21 cellular contexts compared by ENCODE assay signal in the genomic region with DNA sequence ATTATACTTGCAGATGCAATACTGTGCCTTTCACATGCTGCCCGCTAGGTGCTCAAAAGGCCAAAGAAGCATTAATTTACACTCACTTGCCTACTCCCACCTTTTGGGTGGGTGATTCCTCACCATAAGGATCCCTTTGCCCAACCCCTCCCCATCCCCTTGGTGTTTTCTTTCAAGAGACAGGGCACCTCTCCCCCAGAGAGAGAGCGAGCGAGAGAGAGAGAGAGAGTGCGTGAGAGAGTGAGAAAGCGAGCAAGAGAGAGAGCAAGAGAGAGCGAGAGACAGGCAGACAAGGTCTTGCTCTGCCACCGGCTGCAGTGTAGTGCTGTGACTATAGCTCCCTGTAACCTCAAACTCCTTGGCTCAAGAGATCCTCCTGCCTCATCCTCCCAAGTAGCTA.
A peak's percentile ranks its signal among the peaks of the same experiment; 100 is the strongest.
DNase-seq lines count a peak whose midpoint lies in the region; ATAC-seq and TF ChIP-seq lines count a peak whose summit lies in the region.
"Had no signal": no experiment of that assay in that cellular context is flagged by ENCODE, and none has a peak within 500 bp of the region (broad histone marks: within the 10 kb centered on the region; RNA-seq: fewer than 3 reads in every experiment).

No MANE protein-coding gene starts in this region.

- H2BK5ac ChIP-seq in IMR-90 (ENCODE audit: low read depth, low read length, poor library complexity, severe bottlenecking): no peak overlapping the region

- H3K9me3 Mint-ChIP-seq in GM23338 (no peaks in the 10 kb centered on the region), neural progenitor cell (no peaks in the 10 kb centered on the region)

- H3K4me3 ChIP-seq in GM23338 (no peak overlapping the region), IMR-90 (ENCODE audit: insufficient read depth, low read depth, low read length) (no peak overlapping the region), neural progenitor cell (no peak overlapping the region)
- H3K4me3 ChIP-seq: BLaER1 treated with 17β-estradiol and CSF1 and Interleukin-3, amounts not matched to agents 10 nM and 100 nM; GM12878; GM23248 had no signal

- no peaks in the 10 kb centered on the region for H3K9me2 ChIP-seq in GM23338 (ENCODE audit: insufficient read depth)

- H2AK9ac ChIP-seq in IMR-90 (replicated peaks; ENCODE audit: low read depth, low read length, poor library complexity): no peak overlapping the region

- POLR2A ChIA-PET in IMR-90 (lab: Charles Lee; ENCODE audit: unreplicated experiment): no interaction called here

- H4K20me1 ChIP-seq in GM23338 (replicated peaks; ENCODE audit: insufficient read depth) (no peaks in the 10 kb centered on the region), IMR-90 (ENCODE audit: insufficient read depth, low read length) (no peaks in the 10 kb centered on the region), neural progenitor cell (ENCODE audit: low read depth) (no peaks in the 10 kb centered on the region)
- H4K20me1 ChIP-seq: BLaER1 treated with 17β-estradiol and CSF1 and Interleukin-3, amounts not matched to agents 10 nM and 100 nM had no signal

- no peaks in the 10 kb centered on the region for H3F3A ChIP-seq in GM23338 (replicated peaks; ENCODE audit: low read depth)
- H3F3A ChIP-seq in neural progenitor cell (ENCODE audit: low read depth): no peaks in the 10 kb centered on the region

- H3K56ac ChIP-seq in IMR-90 (ENCODE audit: extremely low read depth, insufficient read depth, low read length): no peak overlapping the region

- no peak overlapping the region for H3K4me2 ChIP-seq in GM23338
- no peak overlapping the region for H3K4me2 ChIP-seq in IMR-90 (ENCODE audit: low read depth, low read length)
- no peak overlapping the region for H3K4me2 ChIP-seq in neural progenitor cell
- H3K4me2 ChIP-seq: BLaER1 treated with 17β-estradiol and CSF1 and Interleukin-3, amounts not matched to agents 10 nM and 100 nM had no signal

- H3K9me1 ChIP-seq in IMR-90 (ENCODE audit: insufficient read depth, low read length): peaks cover 11% of the 10 kb centered on the region

- H3K4me1 Mint-ChIP-seq in GM23338: peaks cover 6% of the 10 kb centered on the region
- peaks cover 3% of the 10 kb centered on the region for H3K4me1 Mint-ChIP-seq in neural progenitor cell
- H3K4me1 Mint-ChIP-seq: B cell; CD14-positive monocyte; CD8-positive, alpha-beta memory T cell had no signal

- no peak for TF ChIP-seq RAD21 in IMR-90 (IDR thresholded peaks at IDR 0.05; ENCODE audit: low read length)

- in situ Hi-C loops in IMR-90 (cut with MboI; ENCODE audit: low sequenced_read_pairs): no loop called here

- H3K79me1 ChIP-seq in IMR-90 (ENCODE audit: low read depth in 1 of 2, low read length in 2 of 2): 0 out of 4 replicates have a peak, but pooled peaks cover 0 to 5% of the 10 kb centered on the region in 2 experiments

- CTCF ChIA-PET in IMR-90 (lab: Yijun Ruan, JAX): no interaction called here

- no peak overlapping the region for H3K4ac ChIP-seq in IMR-90 (ENCODE audit: low read depth, low read length)

- H3K14ac ChIP-seq in IMR-90 (replicated peaks; ENCODE audit: low read depth, low read length): no peak overlapping the region

- TF ChIP-seq CTCF in GM23338 (conservative IDR thresholded peaks at IDR 0.05; ENCODE audit: low read depth in 2 of 2): peak; percentile 17 to 24; a peak in 1 of 4 replicates
- no peak for TF ChIP-seq CTCF in IMR-90 (conservative IDR thresholded peaks at IDR 0.05; ENCODE audit: low read depth, low read length)
- peak; percentile 19 for TF ChIP-seq CTCF in neural progenitor cell (IDR thresholded peaks at IDR 0.05)

- H3K4me1 ChIP-seq in GM23338 (ENCODE audit: insufficient read depth) (no peaks in the 10 kb centered on the region), IMR-90 (ENCODE audit: control insufficient read depth, insufficient read depth, low read length) (peaks cover 14% of the 10 kb centered on the region), neural progenitor cell (no peaks in the 10 kb centered on the region)
- H3K4me1 ChIP-seq: BLaER1 treated with 17β-estradiol and CSF1 and Interleukin-3, amounts not matched to agents 10 nM and 100 nM had no signal

- no peak for TF ChIP-seq POLR2A in IMR-90 (IDR thresholded peaks at IDR 0.05; ENCODE audit: low read depth, low read length)

- no peak overlapping the region for H4K5ac ChIP-seq in IMR-90 (ENCODE audit: low read depth, low read length)

- no TSS peak for BruUV-seq in IMR-90 (replicated peaks; lab: Mats Ljungman, UMichigan)

- no peak for DNase-seq in GM23338 (ENCODE audit: low spot score)
- DNase-seq in IMR-90: no peak
- DNase-seq in left kidney (ENCODE audit: low read depth, low spot score): peak; percentile 72
- no peak for DNase-seq in neural progenitor cell (ENCODE audit: low spot score)
- DNase-seq: CD4-positive, alpha-beta T cell; CD8-positive, alpha-beta memory T cell; DMS 273 treated with DMSO at 0.1 percent for 48 hours; DMS79; EL; GDM1; GM23248; HCEC 1CT had no signal

- H3K9me3 ChIP-seq in IMR-90 (ENCODE audit: control insufficient read depth, insufficient read depth, low read length): no peaks in the 10 kb centered on the region
- H3K9me3 ChIP-seq in neural progenitor cell (ENCODE audit: low read depth): no peaks in the 10 kb centered on the region

- H2BK20ac ChIP-seq in IMR-90 (ENCODE audit: low read depth, low read length): 0 out of 2 replicates have a peak overlapping the region, but pooled peaks have one; percentile 24

- ATAC-seq in GM23338 (peak; percentile 30; the same call in 2 of the 3 replicates), IMR-90 (ENCODE audit: low read depth) (no peak), GM21619 (IDR thresholded peaks at IDR 0.05; ENCODE audit: unreplicated experiment) (no peak), HG03378 (IDR thresholded peaks at IDR 0.05; ENCODE audit: unreplicated experiment) (no peak), HG03139 (IDR thresholded peaks at IDR 0.05; ENCODE audit: unreplicated experiment) (no peak), GM19395 (IDR thresholded peaks at IDR 0.05; ENCODE audit: unreplicated experiment) (no peak)
- ATAC-seq: GM12878 had no signal

- dilution Hi-C loops in IMR-90 (cut with HindIII; ENCODE audit: low sequenced_read_pairs, unreplicated experiment): no loop called here

- H2BK15ac ChIP-seq in IMR-90 (ENCODE audit: low read depth, low read length): no peak overlapping the region

- H3K27ac Mint-ChIP-seq in GM23338: no peak overlapping the region
- H3K27ac Mint-ChIP-seq in neural progenitor cell: peak overlapping the region; percentile 91
- H3K27ac Mint-ChIP-seq: B cell; CD14-positive monocyte; CD4-positive, alpha-beta T cell; CD8-positive, alpha-beta memory T cell had no signal

- H3K36me3 ChIP-seq in GM23338 (ENCODE audit: insufficient read depth): no peaks in the 10 kb centered on the region
- no peaks in the 10 kb centered on the region for H3K36me3 ChIP-seq in IMR-90 (ENCODE audit: control insufficient read depth, insufficient read depth, low read length)
- no peaks in the 10 kb centered on the region for H3K36me3 ChIP-seq in neural progenitor cell
- H3K36me3 ChIP-seq: BLaER1 treated with 17β-estradiol and CSF1 and Interleukin-3, amounts not matched to agents 10 nM and 100 nM had no signal

- H2AFZ ChIP-seq in GM23338 (no peak overlapping the region), IMR-90 (replicated peaks; ENCODE audit: low read length, poor library complexity) (no peak overlapping the region), neural progenitor cell (replicated peaks) (no peak overlapping the region)
- H2AFZ ChIP-seq: GM23248 had no signal

- no peak overlapping the region for H3K27ac ChIP-seq in GM23338 (ENCODE audit: low read depth)
- no peak overlapping the region for H3K27ac ChIP-seq in IMR-90 (ENCODE audit: insufficient read depth, low read length)
- no peak overlapping the region for H3K27ac ChIP-seq in neural progenitor cell
- H3K27ac ChIP-seq: 22Rv1; BLaER1 treated with 17β-estradiol and CSF1 and Interleukin-3, amounts not matched to agents 10 nM and 100 nM; GM23248 had no signal

- WGBS in IMR-90 (ENCODE audit: extremely low coverage in 2 of 2, insufficient read length in 1 of 2), 2 experiments: no CpG with 5 or more reads among the region's 7 CpGs

- peak overlapping the region; percentile 9; the same call in 1 of the 2 replicates for H4K91ac ChIP-seq in IMR-90 (ENCODE audit: insufficient read depth, low read depth, low read length)

- no peak overlapping the region for H4K8ac ChIP-seq in IMR-90 (ENCODE audit: low read depth in 2 of 2, low read length in 2 of 2)

- H3K79me2 ChIP-seq in GM23338 (replicated peaks; ENCODE audit: insufficient read depth) (no peaks in the 10 kb centered on the region), neural progenitor cell (ENCODE audit: low read depth) (no peaks in the 10 kb centered on the region)

- H3K9ac ChIP-seq in IMR-90 (ENCODE audit: low read depth, low read length) (no peak overlapping the region), neural progenitor cell (no peak overlapping the region)
- H3K9ac ChIP-seq: BLaER1 treated with 17β-estradiol and CSF1 and Interleukin-3, amounts not matched to agents 10 nM and 100 nM; GM23248 had no signal

- H3K36me3 Mint-ChIP-seq in GM23338 (ENCODE audit: low read depth) (no peaks in the 10 kb centered on the region), neural progenitor cell (no peaks in the 10 kb centered on the region)
- H3K36me3 Mint-ChIP-seq: CD14-positive monocyte had no signal

- intact Hi-C loops in IMR-90 (cut with micrococcal nuclease): loop anchor here (5.0 kb wide), 1 partner anchor 217 kb away; no protein-coding TSS in a partner anchor

- H3K23ac ChIP-seq in IMR-90 (ENCODE audit: low read depth, low read length): no peak overlapping the region

- H3K27me3 ChIP-seq in GM23338 (ENCODE audit: insufficient read depth) (no peaks in the 10 kb centered on the region), IMR-90 (ENCODE audit: control insufficient read depth, insufficient read depth, low read length) (no peaks in the 10 kb centered on the region), neural progenitor cell (no peaks in the 10 kb centered on the region)
- H3K27me3 ChIP-seq: BLaER1 treated with 17β-estradiol and CSF1 and Interleukin-3, amounts not matched to agents 10 nM and 100 nM had no signal

- peaks cover 5% of the 10 kb centered on the region for H3K27me3 Mint-ChIP-seq in GM23338 (ENCODE audit: insufficient read depth, low read depth, poor library complexity)
- H3K27me3 Mint-ChIP-seq in neural progenitor cell (ENCODE audit: insufficient read depth, low read depth): peaks cover 4% of the 10 kb centered on the region
- H3K27me3 Mint-ChIP-seq: B cell; CD4-positive, alpha-beta T cell; CD8-positive, alpha-beta memory T cell had no signal

- H2AK5ac ChIP-seq in IMR-90 (ENCODE audit: low read depth, low read length): no peak overlapping the region; the same call in 1 of the 2 replicates

- peak overlapping the region; percentile 38; the same call in 1 of the 2 replicates for H2BK120ac ChIP-seq in IMR-90 (ENCODE audit: low read depth, low read length)

- H3K18ac ChIP-seq in IMR-90 (ENCODE audit: low read depth, low read length): no peak overlapping the region

- H3K4me3 Mint-ChIP-seq in GM23338 (no peak overlapping the region), neural progenitor cell (no peak overlapping the region)
- H3K4me3 Mint-ChIP-seq: B cell; CD14-positive monocyte; CD4-positive, alpha-beta T cell; CD8-positive, alpha-beta memory T cell had no signal
